In the genomic region with DNA sequence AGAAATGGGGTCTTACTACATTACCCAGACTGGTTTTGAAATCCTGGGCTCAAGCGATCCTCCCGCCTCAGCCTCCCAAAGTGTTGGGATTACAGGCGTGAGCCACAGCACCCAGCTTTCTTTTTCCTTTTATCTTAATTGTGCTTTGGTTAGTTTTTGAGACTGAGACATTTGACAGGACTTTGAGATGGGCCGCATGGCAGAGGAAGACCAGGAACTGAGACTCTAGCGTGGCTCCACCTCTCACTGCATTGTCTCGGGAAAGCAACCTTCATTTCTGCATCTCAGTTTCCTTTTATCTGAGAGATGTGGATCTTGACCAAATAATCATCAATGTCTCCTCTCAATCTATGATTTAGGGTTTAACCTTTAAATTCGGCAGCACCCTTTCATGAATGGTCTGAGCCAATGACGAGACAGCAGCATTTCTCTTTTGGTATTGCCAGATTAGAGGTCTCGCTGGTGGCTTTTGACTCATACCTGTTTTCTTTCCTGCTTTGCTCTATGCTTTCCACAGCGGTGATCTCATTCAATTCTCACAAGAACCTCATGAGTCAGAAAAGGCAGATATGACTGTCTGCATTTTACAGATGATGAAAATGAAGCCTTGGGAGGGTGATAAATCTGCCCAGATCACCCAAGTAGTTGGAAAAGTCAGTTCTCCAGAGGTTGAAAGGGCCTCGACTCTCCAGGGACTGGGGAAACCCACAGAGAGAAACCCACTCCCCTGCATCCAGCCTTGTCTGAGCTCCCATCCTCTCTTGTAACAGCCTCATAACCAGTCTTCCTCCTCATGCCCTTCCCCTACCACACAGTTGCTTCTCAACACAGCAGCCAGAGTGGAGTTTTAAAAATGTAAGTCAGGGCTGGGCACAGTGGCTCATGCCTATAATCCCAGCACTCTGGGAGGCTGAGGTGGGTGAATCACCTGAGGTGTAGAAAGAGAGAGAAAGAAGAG, we compare ENCODE assay signal across 8 cellular contexts.
DNase-seq lines count a peak whose midpoint lies in the region; ATAC-seq and TF ChIP-seq lines count a peak whose summit lies in the region.

No MANE protein-coding gene starts in this region.

- H3K9me3 ChIP-seq in upper lobe of left lung (no peaks in the 10 kb centered on the region), ascending aorta (no peaks in the 10 kb centered on the region), mucosa of descending colon (no peaks in the 10 kb centered on the region)

- WGBS in upper lobe of left lung, 2 donors: 81 to 86% methylated on average over 11 of the region's 11 CpGs

- H3K27ac ChIP-seq in upper lobe of left lung (no peak overlapping the region), ascending aorta (no peak overlapping the region)

- H3K4me1 ChIP-seq in upper lobe of left lung: no peaks in the 10 kb centered on the region
- no peaks in the 10 kb centered on the region for H3K4me1 ChIP-seq in ascending aorta
- H3K4me1 ChIP-seq in mucosa of descending colon (ENCODE audit: low read depth): no peaks in the 10 kb centered on the region

- TF ChIP-seq CTCF in fibroblast of the aortic adventitia (IDR thresholded peaks at IDR 0.05; ENCODE audit: insufficient read depth, low read length) (no peak), upper lobe of left lung (IDR thresholded peaks at IDR 0.05) (no peak), ascending aorta (IDR thresholded peaks at IDR 0.05) (no peak), mucosa of descending colon (IDR thresholded peaks at IDR 0.05) (no peak)

- H3K36me3 ChIP-seq in upper lobe of left lung (no peaks in the 10 kb centered on the region), ascending aorta (no peaks in the 10 kb centered on the region), mucosa of descending colon (ENCODE audit: low read depth) (no peaks in the 10 kb centered on the region)

- DNase-seq in activated CD4-positive, CD25-positive, alpha-beta regulatory T cell treated with anti-CD3 and anti-CD28 coated beads, Interleukin-2, amount 50 U/mL, for 16 hours (ENCODE audit: low read depth, low spot score): peak; percentile 8
- DNase-seq in fibroblast of the aortic adventitia (ENCODE audit: low read depth) (peak; percentile 67), SHP77 (lab: John Stamatoyannopoulos, UW) (no peak), upper lobe of left lung (no peak), ascending aorta (ENCODE audit: low spot score in 2 of 2) (no peak), mucosa of descending colon (no peak)

- intact Hi-C loops in ascending aorta (cut with DNase I) (no loop called here), mucosa of descending colon (cut with DNase I, micrococcal nuclease) (no loop called here)

- H3K4me3 ChIP-seq in fibroblast of the aortic adventitia (ENCODE audit: low read depth, low read length) (no peak overlapping the region), upper lobe of left lung (no peak overlapping the region), ascending aorta (no peak overlapping the region), mucosa of descending colon (no peak overlapping the region)

- ATAC-seq in GM18520 (IDR thresholded peaks at IDR 0.05; ENCODE audit: unreplicated experiment): peak; percentile 74
- peak; percentile 89 for ATAC-seq in HG02884 (IDR thresholded peaks at IDR 0.05; ENCODE audit: unreplicated experiment)
- no peak for ATAC-seq in upper lobe of left lung (ENCODE audit: low FRiP score in 2 of 2)
- ATAC-seq in mucosa of descending colon: no peak

- TF ChIP-seq EP300 in upper lobe of left lung (IDR thresholded peaks at IDR 0.05): no peak

- TF ChIP-seq POLR2A in upper lobe of left lung (IDR thresholded peaks at IDR 0.05): no peak

- H3K27me3 ChIP-seq in upper lobe of left lung (no peaks in the 10 kb centered on the region), ascending aorta (no peaks in the 10 kb centered on the region)

Comparison
In these comparisons a context has a peak if more than half of its experiments do, and no peak if none do; other contexts are left out.
1. ATAC-seq: peak in GM18520 (single experiment) and HG02884 (single experiment); none in upper lobe of left lung (0 of 2) and mucosa of descending colon (single experiment).
2. DNase-seq: peak in activated CD4-positive, CD25-positive, alpha-beta regulatory T cell treated with anti-CD3 and anti-CD28 coated beads, Interleukin-2, amount 50 U/mL, for 16 hours (single experiment) and fibroblast of the aortic adventitia (single experiment); none in SHP77 (0 of 2), upper lobe of left lung (0 of 2), ascending aorta (0 of 2) and mucosa of descending colon (0 of 3).